37 cellular contexts compared by ENCODE assay signal in the genomic region with DNA sequence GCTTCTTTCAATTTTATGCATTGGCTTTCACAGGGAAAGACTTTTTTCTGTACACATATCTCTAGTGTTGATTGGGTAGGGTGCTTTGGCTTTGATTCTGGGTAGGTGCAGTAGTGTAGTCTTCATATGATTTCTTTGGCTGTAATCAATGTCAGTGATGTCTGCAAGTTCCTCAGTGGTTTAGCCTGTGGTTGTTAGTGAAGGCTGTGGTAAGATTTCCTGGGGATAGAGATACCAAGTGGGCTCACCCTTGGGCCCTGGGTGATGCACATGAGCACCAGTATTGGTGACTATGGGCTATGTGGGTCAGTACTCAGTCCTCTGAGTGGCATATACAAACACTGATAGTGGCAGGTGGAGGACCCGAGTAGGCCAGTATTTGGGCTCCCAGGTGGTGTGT. TPM values are rescaled to one million over a fixed set of nuclear protein-coding genes. Genes with fewer than 3 reads are reported as not detected.
A peak's percentile ranks its signal among the peaks of the same experiment; 100 is the strongest.
DNase-seq lines count a peak whose midpoint lies in the region; ATAC-seq and TF ChIP-seq lines count a peak whose summit lies in the region.
"Had no signal": no experiment of that assay in that cellular context is flagged by ENCODE, and none has a peak within 500 bp of the region (broad histone marks: within the 10 kb centered on the region; RNA-seq: fewer than 3 reads in every experiment).

No MANE protein-coding gene starts in this region.

- no CpG with 5 or more reads among the region's 1 CpG for WGBS in trophoblast cell (ENCODE audit: extremely low coverage, insufficient coverage, insufficient read length)

- H3K27ac ChIP-seq in DND-41 (ENCODE audit: low read length), result no peak overlapping the region; the same call in 1 of the 2 replicates
- no peak overlapping the region for H3K27ac ChIP-seq in trophoblast cell (ENCODE audit: low read depth, low read length)
- H3K27ac ChIP-seq: esophagus muscularis mucosa, left lung, parathyroid adenoma, SJSA1, skin epidermis, thyroid gland had no signal

- no peak overlapping the region for H3K4me2 ChIP-seq in DND-41 (ENCODE audit: insufficient read depth, low read length)
- H3K4me2 ChIP-seq in trophoblast cell (ENCODE audit: low read length), result no peak overlapping the region
- H3K4me2 ChIP-seq: GM23338 had no signal

- peaks cover 82% of the 10 kb centered on the region for H3K36me3 Mint-ChIP-seq in activated T-cell treated with anti-CD3 and anti-CD28 coated beads, Interleukin-2, amount 50 U/mL, for 24 hours (ENCODE audit: low read depth)
- H3K36me3 Mint-ChIP-seq in activated T-cell treated with anti-CD3 and anti-CD28 coated beads, Interleukin-2, amount 50 U/mL, for 4 hours (ENCODE audit: insufficient read depth), result peaks cover 65% of the 10 kb centered on the region
- H3K36me3 Mint-ChIP-seq in activated naive CD8-positive, alpha-beta T cell treated with anti-CD3 and anti-CD28 coated beads, Interleukin-2, amount 10 ng/mL, durations not matched to agents 7 days and 5 days, result peaks cover 86% of the 10 kb centered on the region
- peaks cover 86% of the 10 kb centered on the region for H3K36me3 Mint-ChIP-seq in activated T-helper 2 cell treated with anti-CD3 and anti-CD28 coated beads, Interferon-gamma antibody, Interleukin-2, Interleukin-4, amounts not matched to agents 10 μg/mL and 5 μg/mL and 100 μg/mL, durations not matched to agents 14 hours and 24 hours and 36 hours (ENCODE audit: low read depth)

- H4K20me1 ChIP-seq in DND-41 (ENCODE audit: insufficient read depth, low read length), result no peaks in the 10 kb centered on the region

- H3K4ac ChIP-seq in trophoblast cell (ENCODE audit: low read depth, low read length), result no peak overlapping the region

- H3K4me1 ChIP-seq in DND-41 (ENCODE audit: insufficient read depth, low read length) (peaks cover 3% of the 10 kb centered on the region; the same call in 1 of the 2 replicates), trophoblast cell (ENCODE audit: control insufficient read depth in 1 of 2, insufficient read depth in 2 of 2, low read length in 2 of 2) (no peaks in the 10 kb centered on the region)
- H3K4me1 ChIP-seq: parathyroid adenoma, SJSA1, thyroid gland had no signal

- no peak overlapping the region for H2BK120ac ChIP-seq in trophoblast cell (ENCODE audit: insufficient read depth, low read length, poor library complexity)

- no peak overlapping the region for H4K91ac ChIP-seq in trophoblast cell (ENCODE audit: low read depth, low read length)

- ATAC-seq in activated T-cell treated with anti-CD3 and anti-CD28 coated beads, Interleukin-2, amount 50 U/mL, for 4 hours, result no peak
- ATAC-seq in DND-41 (ENCODE audit: insufficient read depth, low read depth), result peak; percentile 68
- ATAC-seq in activated naive CD8-positive, alpha-beta T cell treated with anti-CD3 and anti-CD28 coated beads, Interleukin-2, amount 10 ng/mL, durations not matched to agents 7 days and 5 days (ENCODE audit: low read depth), result peak; percentile 65
- ATAC-seq: GM23338, K562, left lung had no signal

- peaks cover 31% of the 10 kb centered on the region for H3K9me3 Mint-ChIP-seq in activated T-cell treated with anti-CD3 and anti-CD28 coated beads, Interleukin-2, amount 50 U/mL, for 24 hours
- H3K9me3 Mint-ChIP-seq in activated T-cell treated with anti-CD3 and anti-CD28 coated beads, Interleukin-2, amount 50 U/mL, for 4 hours, result peaks cover 39% of the 10 kb centered on the region
- H3K9me3 Mint-ChIP-seq in activated naive CD8-positive, alpha-beta T cell treated with anti-CD3 and anti-CD28 coated beads, Interleukin-2, amount 10 ng/mL, durations not matched to agents 7 days and 5 days, result peaks cover 34% of the 10 kb centered on the region
- H3K9me3 Mint-ChIP-seq in activated T-helper 2 cell treated with anti-CD3 and anti-CD28 coated beads, Interferon-gamma antibody, Interleukin-2, Interleukin-4, amounts not matched to agents 10 μg/mL and 5 μg/mL and 100 μg/mL, durations not matched to agents 14 hours and 24 hours and 36 hours, result peaks cover 38% of the 10 kb centered on the region

- no peak overlapping the region for H4K8ac ChIP-seq in trophoblast cell (ENCODE audit: low read depth, low read length)

- H4K12ac ChIP-seq in trophoblast cell (ENCODE audit: low read depth, low read length), result no peak overlapping the region

- H2AK5ac ChIP-seq in trophoblast cell (ENCODE audit: low read length), result no peak overlapping the region

- DNase-seq in activated T-cell treated with anti-CD3 and anti-CD28 coated beads, Interleukin-2, amount 50 U/mL, for 24 hours, result no peak
- DNase-seq in activated T-cell treated with anti-CD3 and anti-CD28 coated beads, Interleukin-2, amount 50 U/mL, for 4 hours, result no peak
- DNase-seq in DND-41 (no peak), trophoblast cell (no peak), HT-29 (ENCODE audit: low spot score) (no peak), NCI-H1694 (lab: John Stamatoyannopoulos, UW) (no peak)
- DNase-seq in activated naive CD8-positive, alpha-beta T cell treated with anti-CD3 and anti-CD28 coated beads, Interleukin-2, amount 10 ng/mL, durations not matched to agents 7 days and 5 days, result no peak
- no peak for DNase-seq in activated T-helper 2 cell treated with anti-CD3 and anti-CD28 coated beads, Interferon-gamma antibody, Interleukin-2, Interleukin-4, amounts not matched to agents 10 μg/mL and 5 μg/mL and 100 μg/mL, durations not matched to agents 14 hours and 24 hours and 36 hours (ENCODE audit: low spot score)
- DNase-seq: activated B cell treated with CpG ODN at 0.5 μM for 24 hours; activated CD8-positive, alpha-beta memory T cell treated with anti-CD3 and anti-CD28 coated beads for 24 hours; activated T-cell treated with anti-CD3 and anti-CD28 coated beads, Interleukin-2, amount 50 U/mL, for 1 hour; AML-193; central memory CD4-positive, alpha-beta T cell; dermis blood vessel endothelial cell; DMS 273 treated with DMSO at 0.1 percent for 48 hours; EL; foreskin fibroblast; head of caudate nucleus; islet precursor cell; left lung; mesenchymal stem cell; NCI-H1092; NCI-H1694 treated with DMSO at 0.1 percent for 48 hours; NCI-H2171; NCI-H82; stimulated activated naive CD4-positive, alpha-beta T cell treated with Interleukin-2 at 50 U/mL for 16 hours; thyroid gland had no signal

- H3K9me3 ChIP-seq in DND-41 (ENCODE audit: insufficient read depth, low read length, severe bottlenecking) (peaks cover 34% of the 10 kb centered on the region), trophoblast cell (ENCODE audit: insufficient read depth, low read depth, low read length) (peaks cover 6% of the 10 kb centered on the region)
- H3K9me3 ChIP-seq: SJSA1, thyroid gland had no signal

- H3K27me3 Mint-ChIP-seq in activated T-cell treated with anti-CD3 and anti-CD28 coated beads, Interleukin-2, amount 50 U/mL, for 24 hours, result no peaks in the 10 kb centered on the region
- H3K27me3 Mint-ChIP-seq in activated T-cell treated with anti-CD3 and anti-CD28 coated beads, Interleukin-2, amount 50 U/mL, for 4 hours (ENCODE audit: low read depth), result no peaks in the 10 kb centered on the region
- H3K27me3 Mint-ChIP-seq in activated naive CD8-positive, alpha-beta T cell treated with anti-CD3 and anti-CD28 coated beads, Interleukin-2, amount 10 ng/mL, durations not matched to agents 7 days and 5 days, result no peaks in the 10 kb centered on the region
- H3K27me3 Mint-ChIP-seq in activated T-helper 2 cell treated with anti-CD3 and anti-CD28 coated beads, Interferon-gamma antibody, Interleukin-2, Interleukin-4, amounts not matched to agents 10 μg/mL and 5 μg/mL and 100 μg/mL, durations not matched to agents 14 hours and 24 hours and 36 hours (ENCODE audit: low read depth), result no peaks in the 10 kb centered on the region

- H3K79me1 ChIP-seq in trophoblast cell (ENCODE audit: low read length), result no peaks in the 10 kb centered on the region

- POLR2A ChIA-PET in activated naive CD8-positive, alpha-beta T cell treated with anti-CD3 and anti-CD28 coated beads, Interleukin-2, amount 10 ng/mL, durations not matched to agents 7 days and 5 days (lab: Charles Lee), result interaction anchor here (1.0 kb wide), 1 partner anchor 13 kb away, joined by 3 read pairs; the partner anchor contains the start of gene GIMAP8

- H2BK5ac ChIP-seq in trophoblast cell (ENCODE audit: low read depth, low read length, poor library complexity), result no peak overlapping the region

- peaks cover 61% of the 10 kb centered on the region for H3K4me1 Mint-ChIP-seq in activated T-cell treated with anti-CD3 and anti-CD28 coated beads, Interleukin-2, amount 50 U/mL, for 24 hours (ENCODE audit: low read depth)
- peaks cover 68% of the 10 kb centered on the region for H3K4me1 Mint-ChIP-seq in activated T-cell treated with anti-CD3 and anti-CD28 coated beads, Interleukin-2, amount 50 U/mL, for 4 hours (ENCODE audit: low read depth)
- H3K4me1 Mint-ChIP-seq in activated naive CD8-positive, alpha-beta T cell treated with anti-CD3 and anti-CD28 coated beads, Interleukin-2, amount 10 ng/mL, durations not matched to agents 7 days and 5 days, result peaks cover 59% of the 10 kb centered on the region
- peaks cover 25% of the 10 kb centered on the region for H3K4me1 Mint-ChIP-seq in activated T-helper 2 cell treated with anti-CD3 and anti-CD28 coated beads, Interferon-gamma antibody, Interleukin-2, Interleukin-4, amounts not matched to agents 10 μg/mL and 5 μg/mL and 100 μg/mL, durations not matched to agents 14 hours and 24 hours and 36 hours (ENCODE audit: low read depth)
- H3K4me1 Mint-ChIP-seq: activated B cell treated with CpG ODN at 0.5 μM for 24 hours, GM23338 had no signal

- no peak overlapping the region for H3K4me3 ChIP-seq in DND-41 (ENCODE audit: low read depth in 1 of 2, low read length in 2 of 2)
- peak overlapping the region; percentile 20 for H3K4me3 ChIP-seq in trophoblast cell (ENCODE audit: low read depth, low read length)
- H3K4me3 ChIP-seq: esophagus muscularis mucosa, GM23338, K562, left lung, SJSA1, skin epidermis, thyroid gland had no signal

- H3K36me3 ChIP-seq in DND-41 (ENCODE audit: insufficient read depth, low read length) (no peaks in the 10 kb centered on the region), trophoblast cell (ENCODE audit: control insufficient read depth in 1 of 2, insufficient read depth in 2 of 2, low read length in 2 of 2) (no peaks in the 10 kb centered on the region)
- H3K36me3 ChIP-seq: SJSA1, thyroid gland had no signal

- H3K18ac ChIP-seq in trophoblast cell (ENCODE audit: low read length), result no peak overlapping the region

- H2AFZ ChIP-seq in DND-41 (ENCODE audit: low read depth, low read length), result no peak overlapping the region; the same call in 1 of the 2 replicates
- no peak overlapping the region for H2AFZ ChIP-seq in trophoblast cell (ENCODE audit: insufficient read depth, low read length, poor library complexity)
- H2AFZ ChIP-seq: GM23338, parathyroid adenoma had no signal

- H3K14ac ChIP-seq in trophoblast cell (ENCODE audit: low read length), result no peak overlapping the region

- H3K9ac ChIP-seq in DND-41 (ENCODE audit: low read depth, low read length), result no peak overlapping the region
- no peak overlapping the region for H3K9ac ChIP-seq in trophoblast cell (ENCODE audit: low read length)
- H3K9ac ChIP-seq: parathyroid adenoma had no signal

- H3K23ac ChIP-seq in trophoblast cell (ENCODE audit: low read length), result no peak overlapping the region

- TF ChIP-seq CTCF in DND-41 (IDR thresholded peaks at IDR 0.05; ENCODE audit: borderline replicate concordance, extremely low read depth, low read length, poor library complexity, severe bottlenecking), result no peak

- no peak overlapping the region for H2BK12ac ChIP-seq in trophoblast cell (ENCODE audit: low read length)

- intact Hi-C loops in activated T-helper 2 cell treated with anti-CD3 and anti-CD28 coated beads, Interferon-gamma antibody, Interleukin-2, Interleukin-4, amounts not matched to agents 10 μg/mL and 5 μg/mL and 100 μg/mL, durations not matched to agents 14 hours and 24 hours and 36 hours (cut with micrococcal nuclease), result no loop called here

- H3K4me3 Mint-ChIP-seq in activated T-cell treated with anti-CD3 and anti-CD28 coated beads, Interleukin-2, amount 50 U/mL, for 24 hours, result no peak overlapping the region
- no peak overlapping the region for H3K4me3 Mint-ChIP-seq in activated T-cell treated with anti-CD3 and anti-CD28 coated beads, Interleukin-2, amount 50 U/mL, for 4 hours
- peak overlapping the region; percentile 65 for H3K4me3 Mint-ChIP-seq in activated naive CD8-positive, alpha-beta T cell treated with anti-CD3 and anti-CD28 coated beads, Interleukin-2, amount 10 ng/mL, durations not matched to agents 7 days and 5 days
- no peak overlapping the region for H3K4me3 Mint-ChIP-seq in activated T-helper 2 cell treated with anti-CD3 and anti-CD28 coated beads, Interferon-gamma antibody, Interleukin-2, Interleukin-4, amounts not matched to agents 10 μg/mL and 5 μg/mL and 100 μg/mL, durations not matched to agents 14 hours and 24 hours and 36 hours (ENCODE audit: low read depth)
- H3K4me3 Mint-ChIP-seq: activated B cell treated with CpG ODN at 0.5 μM for 24 hours, GM23338 had no signal

- H3K27me3 ChIP-seq in DND-41 (ENCODE audit: insufficient read depth, low read length, poor library complexity), result no peaks in the 10 kb centered on the region
- H3K27me3 ChIP-seq in trophoblast cell (ENCODE audit: insufficient read depth, low read length), result no peaks in the 10 kb centered on the region
- H3K27me3 ChIP-seq: left lung, SJSA1, thyroid gland had no signal

- H3K79me2 ChIP-seq in DND-41 (ENCODE audit: insufficient read depth, low read length) (no peaks in the 10 kb centered on the region), trophoblast cell (ENCODE audit: control insufficient read depth, insufficient read depth, low read length, poor library complexity) (no peaks in the 10 kb centered on the region)
- H3K79me2 ChIP-seq: parathyroid adenoma had no signal

- peak overlapping the region; percentile 50 for H3K27ac Mint-ChIP-seq in activated T-cell treated with anti-CD3 and anti-CD28 coated beads, Interleukin-2, amount 50 U/mL, for 24 hours
- H3K27ac Mint-ChIP-seq in activated naive CD8-positive, alpha-beta T cell treated with anti-CD3 and anti-CD28 coated beads, Interleukin-2, amount 10 ng/mL, durations not matched to agents 7 days and 5 days, result peak overlapping the region; percentile 80
- H3K27ac Mint-ChIP-seq in activated T-helper 2 cell treated with anti-CD3 and anti-CD28 coated beads, Interferon-gamma antibody, Interleukin-2, Interleukin-4, amounts not matched to agents 10 μg/mL and 5 μg/mL and 100 μg/mL, durations not matched to agents 14 hours and 24 hours and 36 hours, result no peak overlapping the region
- H3K27ac Mint-ChIP-seq: activated B cell treated with CpG ODN at 0.5 μM for 24 hours, GM23338 had no signal

RNA-seq across cellular contexts. Expression of gene GIMAP8, which starts 13.0 kb away (rescaled TPM):
- 1 to 10 TPM; 3.5 to 4.0 (median 3.6) TPM for total RNA-seq in activated T-cell treated with anti-CD3 and anti-CD28 coated beads, Interleukin-2, amount 50 U/mL, for 4 hours
- 10 to 100 TPM; 29.2 to 31.0 TPM for total RNA-seq in activated naive CD8-positive, alpha-beta T cell treated with anti-CD3 and anti-CD28 coated beads, Interleukin-2, amount 10 ng/mL, durations not matched to agents 7 days and 5 days
- polyA plus RNA-seq in trophoblast cell (2013), result 0.01 and 0.03 TPM in 2 replicates
- total RNA-seq in HT-29 (2014; rRNA removed; shearing (Covaris generic)), result not detected in 2 replicates
- total RNA-seq in activated T-helper 2 cell treated with anti-CD3 and anti-CD28 coated beads, Interferon-gamma antibody, Interleukin-2, Interleukin-4, amounts not matched to agents 10 μg/mL and 5 μg/mL and 100 μg/mL, durations not matched to agents 14 hours and 24 hours and 36 hours, result 6.1 and 7.0 TPM in 2 replicates
- total RNA-seq: A673, activated B cell treated with CpG ODN at 0.5 μM for 24 hours, GM23338, HT1080, K562, M059J, NCI-H460, SJSA1 had no signal
- polyA plus RNA-seq: K562 had no signal

RNA-seq across cellular contexts. Expression of gene GIMAP7, which starts 51.2 kb away (rescaled TPM):
- 10 to 100 TPM; 23.9 to 28.3 (median 25.0) TPM for total RNA-seq in activated T-cell treated with anti-CD3 and anti-CD28 coated beads, Interleukin-2, amount 50 U/mL, for 4 hours
- total RNA-seq in activated naive CD8-positive, alpha-beta T cell treated with anti-CD3 and anti-CD28 coated beads, Interleukin-2, amount 10 ng/mL, durations not matched to agents 7 days and 5 days, result 100 to 1,000 TPM; 203 to 212 TPM
- not detected in 2 replicates for polyA plus RNA-seq in trophoblast cell (2013)
- not detected in 2 replicates for total RNA-seq in HT-29 (2014; rRNA removed; shearing (Covaris generic))
- 22.6 and 24.1 TPM in 2 replicates for total RNA-seq in activated T-helper 2 cell treated with anti-CD3 and anti-CD28 coated beads, Interferon-gamma antibody, Interleukin-2, Interleukin-4, amounts not matched to agents 10 μg/mL and 5 μg/mL and 100 μg/mL, durations not matched to agents 14 hours and 24 hours and 36 hours
- total RNA-seq: A673, activated B cell treated with CpG ODN at 0.5 μM for 24 hours, GM23338, HT1080, M059J, NCI-H460, SJSA1 had no signal
- polyA plus RNA-seq: GM23338, K562 had no signal

Comparison
In these comparisons a context has a peak if more than half of its experiments do, and no peak if none do; other contexts are left out.
1. ATAC-seq: peak in DND-41 (single experiment) and activated naive CD8-positive, alpha-beta T cell treated with anti-CD3 and anti-CD28 coated beads, Interleukin-2, amount 10 ng/mL, durations not matched to agents 7 days and 5 days (single experiment); none in activated T-cell treated with anti-CD3 and anti-CD28 coated beads, Interleukin-2, amount 50 U/mL, for 4 hours (0 of 2).
2. RNA of gene GIMAP7, which starts 51.2 kb away (total RNA-seq): 203 to 212 TPM in activated naive CD8-positive, alpha-beta T cell treated with anti-CD3 and anti-CD28 coated beads, Interleukin-2, amount 10 ng/mL, durations not matched to agents 7 days and 5 days, 23.9 to 28.3 TPM in activated T-cell treated with anti-CD3 and anti-CD28 coated beads, Interleukin-2, amount 50 U/mL, for 4 hours and 22.6 to 24.1 TPM in activated T-helper 2 cell treated with anti-CD3 and anti-CD28 coated beads, Interferon-gamma antibody, Interleukin-2, Interleukin-4, amounts not matched to agents 10 μg/mL and 5 μg/mL and 100 μg/mL, durations not matched to agents 14 hours and 24 hours and 36 hours; not detected in HT-29; every median in the first group is over 10 times any median in the second.